Comparison of ENCODE assay signal across 20 cellular contexts in the genomic region with DNA sequence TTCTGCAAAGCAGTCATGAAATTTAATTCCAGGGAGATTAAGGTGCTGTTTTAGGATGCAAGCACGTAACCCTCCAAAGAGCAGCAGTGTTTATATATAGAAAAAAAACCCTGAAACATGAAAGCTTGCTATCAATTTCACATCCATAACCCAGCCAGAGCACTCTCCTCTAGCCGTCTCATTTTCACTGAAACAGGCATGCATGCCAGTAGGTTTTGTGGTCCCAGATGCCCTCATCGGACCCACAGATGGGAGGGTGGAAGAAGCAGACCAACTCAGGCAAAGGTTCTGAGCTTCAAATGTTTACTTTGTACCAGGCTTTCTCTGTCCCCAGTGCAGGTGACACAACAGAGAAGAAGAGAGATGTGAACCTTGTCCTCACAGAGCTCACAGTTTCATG.
A peak's percentile ranks its signal among the peaks of the same experiment; 100 is the strongest.
DNase-seq lines count a peak whose midpoint lies in the region; ATAC-seq and TF ChIP-seq lines count a peak whose summit lies in the region.
"Had no signal": no experiment of that assay in that cellular context is flagged by ENCODE, and none has a peak within 500 bp of the region (broad histone marks: within the 10 kb centered on the region; RNA-seq: fewer than 3 reads in every experiment).

No MANE protein-coding gene starts in this region.

- peaks cover 2% of the 10 kb centered on the region for H3K27me3 Mint-ChIP-seq in chondrocyte (ENCODE audit: low read depth)
- H3K27me3 Mint-ChIP-seq in activated T-helper 1 cell treated with anti-CD3 and anti-CD28 coated beads, Interleukin-12 subunit alpha, Interleukin-12 subunit beta, Interleukin-2, Interleukin-4 antibody, amounts not matched to agents 30 ng/mL and 10 ng/mL and 1 ng/mL, durations not matched to agents 14 hours and 24 hours and 36 hours (ENCODE audit: insufficient read depth) = no peaks in the 10 kb centered on the region

- no peaks in the 10 kb centered on the region for H3K36me3 Mint-ChIP-seq in chondrocyte (ENCODE audit: low read depth)
- no peaks in the 10 kb centered on the region for H3K36me3 Mint-ChIP-seq in activated T-helper 1 cell treated with anti-CD3 and anti-CD28 coated beads, Interleukin-12 subunit alpha, Interleukin-12 subunit beta, Interleukin-2, Interleukin-4 antibody, amounts not matched to agents 30 ng/mL and 10 ng/mL and 1 ng/mL, durations not matched to agents 14 hours and 24 hours and 36 hours (ENCODE audit: low read depth)

- TF ChIP-seq POLR2A in testis (IDR thresholded peaks at IDR 0.05) = no peak

- ATAC-seq in GM19463 (IDR thresholded peaks at IDR 0.05; ENCODE audit: unreplicated experiment) = peak; percentile 40
- ATAC-seq: K562, Panc1, Right ventricle myocardium inferior had no signal

- no peak overlapping the region for H3K4me3 Mint-ChIP-seq in chondrocyte (ENCODE audit: unreplicated experiment)
- H3K4me3 Mint-ChIP-seq in activated T-helper 1 cell treated with anti-CD3 and anti-CD28 coated beads, Interleukin-12 subunit alpha, Interleukin-12 subunit beta, Interleukin-2, Interleukin-4 antibody, amounts not matched to agents 30 ng/mL and 10 ng/mL and 1 ng/mL, durations not matched to agents 14 hours and 24 hours and 36 hours = no peak overlapping the region
- H3K4me3 Mint-ChIP-seq: CD4-positive, alpha-beta T cell; T-helper 2 cell treated with Interferon-gamma antibody and Interleukin-4, amounts not matched to agents 5 μg/mL and 100 μg/mL, for 36 hours had no signal

- H3K36me3 ChIP-seq in MM.1S (replicated peaks; ENCODE audit: insufficient read depth, low read length) = no peaks in the 10 kb centered on the region
- H3K36me3 ChIP-seq in testis (ENCODE audit: low read depth, missing control alignments) = no peaks in the 10 kb centered on the region
- H3K36me3 ChIP-seq: BE2C, HAP-1 had no signal

- peak; percentile 8 for DNase-seq in NCI-H2171 treated with DMSO at 0.1 percent for 48 hours (lab: John Stamatoyannopoulos, UW)
- no peak for DNase-seq in NCI-H2171 (lab: John Stamatoyannopoulos, UW)
- peak; percentile 50 for DNase-seq in MM.1S
- DNase-seq in chondrocyte (ENCODE audit: low spot score) = no peak
- DNase-seq in activated T-helper 1 cell treated with anti-CD3 and anti-CD28 coated beads, Interleukin-12 subunit alpha, Interleukin-12 subunit beta, Interleukin-2, Interleukin-4 antibody, amounts not matched to agents 30 ng/mL and 10 ng/mL and 1 ng/mL, durations not matched to agents 14 hours and 24 hours and 36 hours (ENCODE audit: low spot score) = no peak
- DNase-seq in NCI-H146 treated with DMSO at 0.1 percent for 48 hours (lab: John Stamatoyannopoulos, UW; ENCODE audit: unreplicated experiment) = no peak
- DNase-seq in testis = no peak
- DNase-seq: BE2C; CD4-positive, alpha-beta T cell; NCI-H1048; NCI-H1436 treated with DMSO at 0.1 percent for 48 hours; NCI-H2081; NCI-H510A treated with DMSO at 0.1 percent for 48 hours had no signal

- no peaks in the 10 kb centered on the region for H3K9me3 ChIP-seq in MM.1S (replicated peaks; ENCODE audit: insufficient read depth, low read length)
- H3K9me3 ChIP-seq in testis = no peaks in the 10 kb centered on the region
- H3K9me3 ChIP-seq: BE2C, HAP-1 had no signal

- H3K4me1 ChIP-seq in MM.1S (ENCODE audit: low read length) (0 out of 2 replicates have a peak, but pooled peaks cover 3% of the 10 kb centered on the region), testis (no peaks in the 10 kb centered on the region)
- H3K4me1 ChIP-seq: BE2C, HAP-1 had no signal

- no peaks in the 10 kb centered on the region for H4K20me1 ChIP-seq in MM.1S (ENCODE audit: insufficient read depth, low read length)

- peaks cover 6% of the 10 kb centered on the region for H3K9me3 Mint-ChIP-seq in chondrocyte (ENCODE audit: low read depth)
- no peaks in the 10 kb centered on the region for H3K9me3 Mint-ChIP-seq in activated T-helper 1 cell treated with anti-CD3 and anti-CD28 coated beads, Interleukin-12 subunit alpha, Interleukin-12 subunit beta, Interleukin-2, Interleukin-4 antibody, amounts not matched to agents 30 ng/mL and 10 ng/mL and 1 ng/mL, durations not matched to agents 14 hours and 24 hours and 36 hours
- H3K9me3 Mint-ChIP-seq: CD4-positive, alpha-beta T cell; T-helper 2 cell treated with Interferon-gamma antibody and Interleukin-4, amounts not matched to agents 5 μg/mL and 100 μg/mL, for 36 hours had no signal

- H3K27ac Mint-ChIP-seq in chondrocyte (ENCODE audit: unreplicated experiment) = no peak overlapping the region
- no peak overlapping the region for H3K27ac Mint-ChIP-seq in activated T-helper 1 cell treated with anti-CD3 and anti-CD28 coated beads, Interleukin-12 subunit alpha, Interleukin-12 subunit beta, Interleukin-2, Interleukin-4 antibody, amounts not matched to agents 30 ng/mL and 10 ng/mL and 1 ng/mL, durations not matched to agents 14 hours and 24 hours and 36 hours
- H3K27ac Mint-ChIP-seq: CD4-positive, alpha-beta T cell; T-helper 2 cell treated with Interferon-gamma antibody and Interleukin-4, amounts not matched to agents 5 μg/mL and 100 μg/mL, for 36 hours had no signal

- no peak overlapping the region for H3K9ac ChIP-seq in MM.1S (ENCODE audit: low read length)

- H3K27me3 ChIP-seq in MM.1S (replicated peaks; ENCODE audit: insufficient read depth, low read length) = no peaks in the 10 kb centered on the region
- H3K27me3 ChIP-seq in testis = no peaks in the 10 kb centered on the region
- H3K27me3 ChIP-seq: BE2C had no signal

- intact Hi-C loops in activated T-helper 1 cell treated with anti-CD3 and anti-CD28 coated beads, Interleukin-12 subunit alpha, Interleukin-12 subunit beta, Interleukin-2, Interleukin-4 antibody, amounts not matched to agents 30 ng/mL and 10 ng/mL and 1 ng/mL, durations not matched to agents 14 hours and 24 hours and 36 hours (cut with micrococcal nuclease) = loop anchor here (10.0 kb wide), 1 partner anchor 545 kb away; no protein-coding TSS in a partner anchor
- intact Hi-C loops in testis (cut with DNase I; ENCODE audit: low total_unique reads) = no loop called here

- no peak overlapping the region for H2AFZ ChIP-seq in MM.1S (ENCODE audit: low read length)

- WGBS in testis, 2 donors = 61 to 65% methylated on average over 3 of the region's 3 CpGs

- TF ChIP-seq CTCF in MM.1S (IDR thresholded peaks at IDR 0.05; ENCODE audit: low read length) (no peak), chondrocyte (IDR thresholded peaks at IDR 0.05) (no peak), testis (IDR thresholded peaks at IDR 0.05) (no peak)

- H3K4me3 ChIP-seq in MM.1S (ENCODE audit: low read length) (no peak overlapping the region), testis (no peak overlapping the region)
- H3K4me3 ChIP-seq: HAP-1, K562 had no signal

- H3K4me2 ChIP-seq in MM.1S (ENCODE audit: low read depth, low read length) = peak overlapping the region; percentile 8

- no peaks in the 10 kb centered on the region for H3F3A ChIP-seq in MM.1S (ENCODE audit: insufficient read depth, low read length)

- no peaks in the 10 kb centered on the region for H3K4me1 Mint-ChIP-seq in chondrocyte (ENCODE audit: low read depth)
- H3K4me1 Mint-ChIP-seq in activated T-helper 1 cell treated with anti-CD3 and anti-CD28 coated beads, Interleukin-12 subunit alpha, Interleukin-12 subunit beta, Interleukin-2, Interleukin-4 antibody, amounts not matched to agents 30 ng/mL and 10 ng/mL and 1 ng/mL, durations not matched to agents 14 hours and 24 hours and 36 hours (ENCODE audit: low read depth) = no peaks in the 10 kb centered on the region

- no peaks in the 10 kb centered on the region for H3K9me2 ChIP-seq in MM.1S (replicated peaks; ENCODE audit: insufficient read depth, low read length)

- H3K27ac ChIP-seq in MM.1S (ENCODE audit: low read length) = no peak overlapping the region
- no peak overlapping the region for H3K27ac ChIP-seq in testis
- H3K27ac ChIP-seq: 22Rv1 had no signal

- no peaks in the 10 kb centered on the region for H3K79me2 ChIP-seq in MM.1S (ENCODE audit: low read length)

Comparison
In these comparisons a context has a peak if more than half of its experiments do, and no peak if none do; other contexts are left out.
1. DNase-seq: peak in NCI-H2171 treated with DMSO at 0.1 percent for 48 hours (single experiment) and MM.1S (single experiment); none in NCI-H2171 (single experiment), chondrocyte (single experiment), activated T-helper 1 cell treated with anti-CD3 and anti-CD28 coated beads, Interleukin-12 subunit alpha, Interleukin-12 subunit beta, Interleukin-2, Interleukin-4 antibody, amounts not matched to agents 30 ng/mL and 10 ng/mL and 1 ng/mL, durations not matched to agents 14 hours and 24 hours and 36 hours (single experiment), NCI-H146 treated with DMSO at 0.1 percent for 48 hours (single experiment) and testis (single experiment).